18 cellular contexts compared by ENCODE assay signal in genomic region chr22:44532466-44533025, GRCh38. TPM values are rescaled to one million over a fixed set of nuclear protein-coding genes. Genes with fewer than 3 reads are reported as not detected.
DNase-seq lines count a peak whose midpoint lies in the region; ATAC-seq and TF ChIP-seq lines count a peak whose summit lies in the region.
"Had no signal": no experiment of that assay in that cellular context is flagged by ENCODE, and none has a peak within 500 bp of the region (broad histone marks: within the 10 kb centered on the region; RNA-seq: fewer than 3 reads in every experiment).

No MANE protein-coding gene starts in this region.

- peak; percentile 66 for ATAC-seq in activated naive CD8-positive, alpha-beta T cell treated with anti-CD3 and anti-CD28 coated beads, Interleukin-2, amount 50 U/mL, for 24 hours
- no peak for ATAC-seq in GM18861 (IDR thresholded peaks at IDR 0.05; ENCODE audit: unreplicated experiment)
- ATAC-seq: effector memory CD8-positive, alpha-beta T cell; Panc1 had no signal

- H3K36me3 Mint-ChIP-seq in activated naive CD8-positive, alpha-beta T cell treated with anti-CD3 and anti-CD28 coated beads, Interleukin-2, amount 50 U/mL, for 24 hours (ENCODE audit: low read depth), result no peaks in the 10 kb centered on the region
- peaks cover 4% of the 10 kb centered on the region for H3K36me3 Mint-ChIP-seq in HFFc6 (ENCODE audit: low read depth)
- H3K36me3 Mint-ChIP-seq: activated CD4-positive, alpha-beta memory T cell treated with anti-CD3 and anti-CD28 coated beads for 36 hours had no signal

- DNase-seq in COR-L47 (lab: John Stamatoyannopoulos, UW) (peak; percentile 98), NCI-H1092 treated with DMSO at 0.1 percent for 48 hours (lab: John Stamatoyannopoulos, UW) (peak; percentile 73), NCI-H2227 treated with DMSO at 0.1 percent for 48 hours (lab: John Stamatoyannopoulos, UW) (peak; percentile 11), HUDEP-2 (lab: John Stamatoyannopoulos, UW; ENCODE audit: unreplicated experiment in 76 of 76) (no peak), HFFc6 (no peak)
- DNase-seq in activated naive CD8-positive, alpha-beta T cell treated with anti-CD3 and anti-CD28 coated beads, Interleukin-2, amount 50 U/mL, for 24 hours, result peak; percentile 18
- DNase-seq: activated CD4-positive, alpha-beta memory T cell treated with anti-CD3 and anti-CD28 coated beads for 36 hours; amygdala; Caco-2; cerebellar nuclear complex; effector memory CD8-positive, alpha-beta T cell; head of caudate nucleus; MG63; NCI-H526; stomach had no signal

- no peak overlapping the region for H3K4me3 Mint-ChIP-seq in activated naive CD8-positive, alpha-beta T cell treated with anti-CD3 and anti-CD28 coated beads, Interleukin-2, amount 50 U/mL, for 24 hours
- H3K4me3 Mint-ChIP-seq in HFFc6, result no peak overlapping the region
- H3K4me3 Mint-ChIP-seq: activated CD4-positive, alpha-beta memory T cell treated with anti-CD3 and anti-CD28 coated beads for 36 hours; activated T-helper 1 cell treated with anti-CD3 and anti-CD28 coated beads, Interleukin-12 subunit alpha, Interleukin-12 subunit beta, Interleukin-2, Interleukin-4 antibody, amounts not matched to agents 30 ng/mL and 10 ng/mL and 1 ng/mL, durations not matched to agents 14 hours and 24 hours and 36 hours; effector memory CD8-positive, alpha-beta T cell had no signal

- no peaks in the 10 kb centered on the region for H3K9me3 Mint-ChIP-seq in activated naive CD8-positive, alpha-beta T cell treated with anti-CD3 and anti-CD28 coated beads, Interleukin-2, amount 50 U/mL, for 24 hours
- H3K9me3 Mint-ChIP-seq in HFFc6, result no peaks in the 10 kb centered on the region
- H3K9me3 Mint-ChIP-seq: effector memory CD8-positive, alpha-beta T cell had no signal

- TF ChIP-seq CTCF in HFFc6 (IDR thresholded peaks at IDR 0.05), result no peak

- H3K27me3 Mint-ChIP-seq in activated naive CD8-positive, alpha-beta T cell treated with anti-CD3 and anti-CD28 coated beads, Interleukin-2, amount 50 U/mL, for 24 hours, result peaks cover 1% of the 10 kb centered on the region
- H3K27me3 Mint-ChIP-seq in HFFc6 (ENCODE audit: insufficient read depth), result peaks cover 33% of the 10 kb centered on the region

- peaks cover 14% of the 10 kb centered on the region for H3K4me1 Mint-ChIP-seq in activated naive CD8-positive, alpha-beta T cell treated with anti-CD3 and anti-CD28 coated beads, Interleukin-2, amount 50 U/mL, for 24 hours
- no peaks in the 10 kb centered on the region for H3K4me1 Mint-ChIP-seq in HFFc6 (ENCODE audit: low read depth)

- peak overlapping the region; percentile 68 for H3K27ac Mint-ChIP-seq in activated naive CD8-positive, alpha-beta T cell treated with anti-CD3 and anti-CD28 coated beads, Interleukin-2, amount 50 U/mL, for 24 hours
- no peak overlapping the region for H3K27ac Mint-ChIP-seq in HFFc6
- H3K27ac Mint-ChIP-seq: activated CD4-positive, alpha-beta memory T cell treated with anti-CD3 and anti-CD28 coated beads for 36 hours; activated T-helper 1 cell treated with anti-CD3 and anti-CD28 coated beads, Interleukin-12 subunit alpha, Interleukin-12 subunit beta, Interleukin-2, Interleukin-4 antibody, amounts not matched to agents 30 ng/mL and 10 ng/mL and 1 ng/mL, durations not matched to agents 14 hours and 24 hours and 36 hours; effector memory CD8-positive, alpha-beta T cell had no signal

RNA-seq across cellular contexts. Expression of gene RTL6, which starts 34.5 kb away (rescaled TPM):
- total RNA-seq in HFFc6 (2021; fragmentation: NEBNext Ultra II Directional; extraction: Animal tissue kit (Norgen Biotek cat#: 25700)), result 10 to 100 TPM; 15.3 to 22.3 (median 16.9) TPM

Comparison
In these comparisons a context has a peak if more than half of its experiments do, and no peak if none do; other contexts are left out.
1. DNase-seq: peak in COR-L47 (single experiment), NCI-H1092 treated with DMSO at 0.1 percent for 48 hours (single experiment), NCI-H2227 treated with DMSO at 0.1 percent for 48 hours (single experiment) and activated naive CD8-positive, alpha-beta T cell treated with anti-CD3 and anti-CD28 coated beads, Interleukin-2, amount 50 U/mL, for 24 hours (single experiment); none in HUDEP-2 (0 of 76) and HFFc6 (single experiment).